16 cellular contexts compared by ENCODE assay signal in genomic region chr4:102871772-102872171, GRCh38. TPM values are rescaled to one million over a fixed set of nuclear protein-coding genes. Genes with fewer than 3 reads are reported as not detected.
DNase-seq lines count a peak whose midpoint lies in the region; ATAC-seq and TF ChIP-seq lines count a peak whose summit lies in the region.
"Had no signal": no experiment of that assay in that cellular context is flagged by ENCODE, and none has a peak within 500 bp of the region (broad histone marks: within the 10 kb centered on the region; RNA-seq: fewer than 3 reads in every experiment).

No MANE protein-coding gene starts in this region.

- H3K27ac Mint-ChIP-seq in GM23338: peak overlapping the region; percentile 45
- peak overlapping the region in 4 of 9 donors; percentile 15 to 35 (median 23) for H3K27ac Mint-ChIP-seq in naive thymus-derived CD4-positive, alpha-beta T cell
- H3K27ac Mint-ChIP-seq: nephron had no signal

- peaks cover 86% of the 10 kb centered on the region for H3K79me2 ChIP-seq in GM23338 (replicated peaks; ENCODE audit: insufficient read depth)
- H3K79me2 ChIP-seq in SU-DHL-6 (ENCODE audit: insufficient read depth, low read length): peaks cover 76% of the 10 kb centered on the region
- H3K79me2 ChIP-seq in hepatocyte: peaks cover 79% of the 10 kb centered on the region

- H3K27ac ChIP-seq in BLaER1 treated with 17β-estradiol and CSF1 and Interleukin-3, amounts not matched to agents 10 nM and 100 nM: peak overlapping the region in 9 of 11 experiments; percentile 6 to 55 (median 38); a peak in 13 of 22 replicates
- H3K27ac ChIP-seq in GM23338 (ENCODE audit: low read depth) (no peak overlapping the region; the same call in 1 of the 2 replicates), SU-DHL-6 (ENCODE audit: low read depth, low read length) (no peak overlapping the region), hepatocyte (no peak overlapping the region)
- H3K27ac ChIP-seq in naive thymus-derived CD4-positive, alpha-beta T cell (ENCODE audit: low read depth, low read length): no peak overlapping the region
- H3K27ac ChIP-seq: BLaER1 had no signal

- H3K4me2 ChIP-seq in BLaER1 treated with 17β-estradiol and CSF1 and Interleukin-3, amounts not matched to agents 10 nM and 100 nM: peak overlapping the region in 7 of 11 experiments; percentile 1 to 97 (median 78); a peak in 14 of 22 replicates
- no peak overlapping the region for H3K4me2 ChIP-seq in GM23338
- H3K4me2 ChIP-seq in SU-DHL-6 (ENCODE audit: low read depth, low read length, poor library complexity, severe bottlenecking): peak overlapping the region; percentile 90
- H3K4me2 ChIP-seq in hepatocyte: peak overlapping the region; percentile 81

- H3K4me1 ChIP-seq in BLaER1 treated with 17β-estradiol and CSF1 and Interleukin-3, amounts not matched to agents 10 nM and 100 nM: peaks cover 22 to 38% (median 34%) of the 10 kb centered on the region in 10 experiments
- H3K4me1 ChIP-seq in GM23338 (ENCODE audit: insufficient read depth) (peaks cover 24% of the 10 kb centered on the region), hepatocyte (ENCODE audit: insufficient read depth) (peaks cover 9% of the 10 kb centered on the region)
- peaks cover 12 to 24% of the 10 kb centered on the region in 2 donors for H3K4me1 ChIP-seq in naive thymus-derived CD4-positive, alpha-beta T cell (ENCODE audit: control insufficient read depth in 2 of 2, insufficient read depth in 2 of 2, low read length in 2 of 2)

- CTCF ChIA-PET in naive thymus-derived CD4-positive, alpha-beta T cell (lab: Charles Lee): no interaction called here

- TF ChIP-seq CTCF in GM23338 (conservative IDR thresholded peaks at IDR 0.05; ENCODE audit: low read depth in 2 of 2): no peak
- TF ChIP-seq CTCF in SU-DHL-6 (IDR thresholded peaks at IDR 0.05; ENCODE audit: insufficient read depth, low read length, poor library complexity, severe bottlenecking): no peak
- no peak for TF ChIP-seq CTCF in hepatocyte (IDR thresholded peaks at IDR 0.05; ENCODE audit: poor library complexity)

- peaks cover 42% of the 10 kb centered on the region for H3K36me3 Mint-ChIP-seq in GM23338 (ENCODE audit: low read depth)
- H3K36me3 Mint-ChIP-seq in naive thymus-derived CD4-positive, alpha-beta T cell: peaks cover 6 to 44% (median 32%) of the 10 kb centered on the region in 5 donors

- 78% methylated on average over 2 of the region's 2 CpGs for WGBS in hepatocyte (ENCODE audit: low lambda C conversion rate, missing lambda C conversion rate)

- H3K4me3 ChIP-seq in BLaER1 treated with 17β-estradiol and CSF1 and Interleukin-3, amounts not matched to agents 10 nM and 100 nM: no peak overlapping the region
- H3K4me3 ChIP-seq in GM23338: no peak overlapping the region
- no peak overlapping the region for H3K4me3 ChIP-seq in SU-DHL-6 (ENCODE audit: insufficient read depth, low read length, poor library complexity, severe bottlenecking)
- H3K4me3 ChIP-seq in hepatocyte: no peak overlapping the region
- no peak overlapping the region for H3K4me3 ChIP-seq in naive thymus-derived CD4-positive, alpha-beta T cell (ENCODE audit: low read length)
- H3K4me3 ChIP-seq: BLaER1, heart right ventricle had no signal

- H3K4me1 Mint-ChIP-seq in GM23338: peaks cover 28% of the 10 kb centered on the region
- peaks cover 27 to 59% (median 49%) of the 10 kb centered on the region in 7 donors for H3K4me1 Mint-ChIP-seq in naive thymus-derived CD4-positive, alpha-beta T cell

- peaks cover 39 to 51% (median 47%) of the 10 kb centered on the region in 11 experiments for H3K36me3 ChIP-seq in BLaER1 treated with 17β-estradiol and CSF1 and Interleukin-3, amounts not matched to agents 10 nM and 100 nM
- peaks cover 14% of the 10 kb centered on the region for H3K36me3 ChIP-seq in GM23338 (ENCODE audit: insufficient read depth)
- H3K36me3 ChIP-seq in SU-DHL-6 (ENCODE audit: low read length): peaks cover 18% of the 10 kb centered on the region; the same call in 1 of the 2 replicates
- no peaks in the 10 kb centered on the region for H3K36me3 ChIP-seq in hepatocyte (replicated peaks; ENCODE audit: insufficient read depth, low read depth)
- peaks cover 0 to 8% (median 0%) of the 10 kb centered on the region in 3 experiments for H3K36me3 ChIP-seq in naive thymus-derived CD4-positive, alpha-beta T cell (ENCODE audit: control insufficient read depth in 2 of 3, insufficient read depth in 3 of 3, low read length in 3 of 3)

- H3K27me3 ChIP-seq in BLaER1 treated with 17β-estradiol and CSF1 and Interleukin-3, amounts not matched to agents 10 nM and 100 nM: no peaks in the 10 kb centered on the region
- H3K27me3 ChIP-seq in GM23338 (ENCODE audit: insufficient read depth) (no peaks in the 10 kb centered on the region), SU-DHL-6 (ENCODE audit: low read length) (no peaks in the 10 kb centered on the region), hepatocyte (no peaks in the 10 kb centered on the region)
- no peaks in the 10 kb centered on the region for H3K27me3 ChIP-seq in naive thymus-derived CD4-positive, alpha-beta T cell (ENCODE audit: control insufficient read depth in 2 of 2, insufficient read depth in 2 of 2, low read length in 2 of 2)
- H3K27me3 ChIP-seq: BLaER1, heart right ventricle had no signal

- peaks cover 28 to 42% (median 41%) of the 10 kb centered on the region in 11 experiments for H3K9me3 ChIP-seq in BLaER1 treated with 17β-estradiol and CSF1 and Interleukin-3, amounts not matched to agents 10 nM and 100 nM (replicated peaks in 1 of 11)
- H3K9me3 ChIP-seq in SU-DHL-6 (ENCODE audit: insufficient read depth, low read length) (no peaks in the 10 kb centered on the region), hepatocyte (ENCODE audit: low read depth) (no peaks in the 10 kb centered on the region)
- H3K9me3 ChIP-seq in naive thymus-derived CD4-positive, alpha-beta T cell (ENCODE audit: control insufficient read depth in 2 of 3, low read length in 3 of 3): peaks cover 0 to 4% (median 0%) of the 10 kb centered on the region in 3 experiments

- peaks cover 19% of the 10 kb centered on the region for H3K9me3 Mint-ChIP-seq in GM23338
- H3K9me3 Mint-ChIP-seq in naive thymus-derived CD4-positive, alpha-beta T cell: peaks cover 0 to 18% (median 0%) of the 10 kb centered on the region in 11 donors
- H3K9me3 Mint-ChIP-seq: central memory CD8-positive, alpha-beta T cell had no signal

- no peaks in the 10 kb centered on the region for H3K9me2 ChIP-seq in GM23338 (ENCODE audit: insufficient read depth)
- no peaks in the 10 kb centered on the region for H3K9me2 ChIP-seq in SU-DHL-6 (replicated peaks; ENCODE audit: insufficient read depth, low read length)
- H3K9me2 ChIP-seq in hepatocyte (replicated peaks; ENCODE audit: insufficient read depth): no peaks in the 10 kb centered on the region

- H3K4me3 Mint-ChIP-seq in GM23338: no peak overlapping the region
- H3K4me3 Mint-ChIP-seq in naive thymus-derived CD4-positive, alpha-beta T cell: peak overlapping the region in 2 of 10 donors; percentile 16 to 46
- H3K4me3 Mint-ChIP-seq: central memory CD8-positive, alpha-beta T cell had no signal

- POLR2A ChIA-PET in naive thymus-derived CD4-positive, alpha-beta T cell (lab: Charles Lee): interaction anchor here (4.2 kb wide), 1 partner anchor 44 kb away, joined by 24 read pairs; the partner anchor contains the start of gene UBE2D3

- DNase-seq in GM23338 (ENCODE audit: low spot score) (no peak), hepatocyte (ENCODE audit: low spot score) (no peak), COLO829 (ENCODE audit: low spot score) (no peak), NCI-H2107 treated with DMSO at 0.1 percent for 48 hours (lab: John Stamatoyannopoulos, UW; ENCODE audit: unreplicated experiment) (no peak), superior temporal gyrus (ENCODE audit: extremely low spot score) (no peak)
- no peak for DNase-seq in naive thymus-derived CD4-positive, alpha-beta T cell
- DNase-seq: activated CD4-positive, alpha-beta T cell treated with anti-CD3 and anti-CD28 coated beads, Interleukin-2, amount 50 U/mL, for 1 hour; activated naive CD4-positive, alpha-beta T cell; GOT3; heart right ventricle; stimulated activated naive CD4-positive, alpha-beta T cell treated with Interleukin-2 at 50 U/mL for 16 hours had no signal

- no peaks in the 10 kb centered on the region; the same call in 1 of the 2 replicates for H3F3A ChIP-seq in GM23338 (replicated peaks; ENCODE audit: low read depth)
- H3F3A ChIP-seq in SU-DHL-6 (ENCODE audit: insufficient read depth): peaks cover 10% of the 10 kb centered on the region

- peaks cover 0 to 10% (median 0%) of the 10 kb centered on the region in 11 experiments; a peak in 1 of 22 replicates for H4K20me1 ChIP-seq in BLaER1 treated with 17β-estradiol and CSF1 and Interleukin-3, amounts not matched to agents 10 nM and 100 nM
- H4K20me1 ChIP-seq in GM23338 (replicated peaks; ENCODE audit: insufficient read depth) (0 out of 2 replicates have a peak, but pooled peaks cover 5% of the 10 kb centered on the region), SU-DHL-6 (ENCODE audit: low read depth, low read length) (no peaks in the 10 kb centered on the region), hepatocyte (ENCODE audit: insufficient read depth, poor library complexity, severe bottlenecking) (no peaks in the 10 kb centered on the region)
- H4K20me1 ChIP-seq: BLaER1 had no signal

- H2AFZ ChIP-seq in GM23338: no peak overlapping the region
- no peak overlapping the region for H2AFZ ChIP-seq in SU-DHL-6 (ENCODE audit: low read depth, low read length, severe bottlenecking)
- no peak overlapping the region for H2AFZ ChIP-seq in hepatocyte

- no peak for ATAC-seq in GM23338
- no peak for ATAC-seq in naive thymus-derived CD4-positive, alpha-beta T cell
- ATAC-seq: heart right ventricle had no signal

- intact Hi-C loops in naive thymus-derived CD4-positive, alpha-beta T cell (cut with micrococcal nuclease): no loop called here

- H3K9ac ChIP-seq in BLaER1 treated with 17β-estradiol and CSF1 and Interleukin-3, amounts not matched to agents 10 nM and 100 nM: peak overlapping the region in 1 of 11 experiments; percentile 16; a peak in 2 of 22 replicates
- no peak overlapping the region for H3K9ac ChIP-seq in SU-DHL-6 (ENCODE audit: low read length)
- H3K9ac ChIP-seq: BLaER1 had no signal

- peaks cover 4% of the 10 kb centered on the region for H3K27me3 Mint-ChIP-seq in GM23338 (ENCODE audit: insufficient read depth, low read depth, poor library complexity)
- no peaks in the 10 kb centered on the region for H3K27me3 Mint-ChIP-seq in naive thymus-derived CD4-positive, alpha-beta T cell
- H3K27me3 Mint-ChIP-seq: central memory CD8-positive, alpha-beta T cell had no signal

RNA-seq across cellular contexts. Expression of gene CISD2, which starts 3.0 kb away (rescaled TPM):
- 34.1 and 39.0 TPM in 2 replicates for total RNA-seq in GM23338 (2014; rRNA removed; shearing (Covaris generic))
- polyA plus RNA-seq in GM23338 (2016; fragmentation: Nextera tagmentation; extraction: Ambion mirVana) (96.6 and 102 TPM in 2 replicates), hepatocyte (70.6 and 76.7 TPM in 2 replicates)
- total RNA-seq in hepatocyte: 54.6 and 58.4 TPM in 2 replicates
- total RNA-seq in naive thymus-derived CD4-positive, alpha-beta T cell: 10 to 100 TPM; 11.4 to 50.3 (median 13.4) TPM
- 10 to 100 TPM; 14.6 to 26.0 TPM for polyA plus RNA-seq in naive thymus-derived CD4-positive, alpha-beta T cell

RNA-seq across cellular contexts. Expression of gene UBE2D3, which starts 44.4 kb away (rescaled TPM):
- total RNA-seq in GM23338 (2014; rRNA removed; shearing (Covaris generic)): 470 and 498 TPM in 2 replicates
- polyA plus RNA-seq in GM23338 (2016; fragmentation: Nextera tagmentation; extraction: Ambion mirVana) (223 and 250 TPM in 2 replicates), hepatocyte (272 and 277 TPM in 2 replicates)
- total RNA-seq in hepatocyte: 418 and 434 TPM in 2 replicates
- total RNA-seq in naive thymus-derived CD4-positive, alpha-beta T cell: 100 to 1,000 TPM; 339 to 556 (median 413) TPM
- polyA plus RNA-seq in naive thymus-derived CD4-positive, alpha-beta T cell: 100 to 1,000 TPM; 314 to 460 TPM

Comparison
In these comparisons a context has a peak if more than half of its experiments do, and no peak if none do; other contexts are left out.
1. H3K27ac ChIP-seq: peak in BLaER1 treated with 17β-estradiol and CSF1 and Interleukin-3, amounts not matched to agents 10 nM and 100 nM (9 of 11); none in GM23338 (single experiment), SU-DHL-6 (single experiment), hepatocyte (single experiment) and naive thymus-derived CD4-positive, alpha-beta T cell (single experiment).